ENCODE assay signal across 21 cellular contexts in genomic region chr3:11755276-11755675, GRCh38.
A peak's percentile ranks its signal among the peaks of the same experiment; 100 is the strongest.
DNase-seq lines count a peak whose midpoint lies in the region; ATAC-seq lines count a peak whose summit lies in the region.
"Had no signal": no experiment of that assay in that cellular context is flagged by ENCODE, and none has a peak within 500 bp of the region (broad histone marks: within the 10 kb centered on the region; RNA-seq: fewer than 3 reads in every experiment).

No MANE protein-coding gene starts in this region.

- intact Hi-C loops in posterior vena cava (cut with DNase I) = no loop called here

- no peak for ATAC-seq in HG02623 (IDR thresholded peaks at IDR 0.05; ENCODE audit: unreplicated experiment)
- ATAC-seq: CD8-positive, alpha-beta T cell; HCT116 had no signal

- DNase-seq in ELF-1 (ENCODE audit: low read depth, low spot score) = peak; percentile 38
- DNase-seq in amniotic epithelial cell (ENCODE audit: low read depth) = peak; percentile 74
- DNase-seq in left kidney (ENCODE audit: low read depth, low spot score) = peak; percentile 30
- peak; percentile 23 for DNase-seq in posterior vena cava (ENCODE audit: low spot score)
- DNase-seq in KBM-7 = no peak
- no peak for DNase-seq in T1000 (lab: John Stamatoyannopoulos, UW)
- DNase-seq: AML-193; C1 segment of cervical spinal cord; Calu3; CD8-positive, alpha-beta T cell; DMS153; GM23248; Kasumi-1; NCI-H1694 treated with DMSO at 0.1 percent for 48 hours; NCI-H2081 treated with DMSO at 0.1 percent for 48 hours; NCI-H446; NCI-H526; OCI-M1; SJCRH30 had no signal

- in situ Hi-C loops in KBM-7 (cut with MboI; ENCODE audit: low pct_unique_long_range_greater_than_20kb, low sequenced_read_pairs) = no loop called here

Comparison
In these comparisons a context has a peak if more than half of its experiments do, and no peak if none do; other contexts are left out.
1. DNase-seq: peak in ELF-1 (single experiment), amniotic epithelial cell (single experiment), left kidney (single experiment) and posterior vena cava (single experiment); none in KBM-7 (single experiment) and T1000 (single experiment).